ENCODE assay signal across 1 cellular context in the genomic region with DNA sequence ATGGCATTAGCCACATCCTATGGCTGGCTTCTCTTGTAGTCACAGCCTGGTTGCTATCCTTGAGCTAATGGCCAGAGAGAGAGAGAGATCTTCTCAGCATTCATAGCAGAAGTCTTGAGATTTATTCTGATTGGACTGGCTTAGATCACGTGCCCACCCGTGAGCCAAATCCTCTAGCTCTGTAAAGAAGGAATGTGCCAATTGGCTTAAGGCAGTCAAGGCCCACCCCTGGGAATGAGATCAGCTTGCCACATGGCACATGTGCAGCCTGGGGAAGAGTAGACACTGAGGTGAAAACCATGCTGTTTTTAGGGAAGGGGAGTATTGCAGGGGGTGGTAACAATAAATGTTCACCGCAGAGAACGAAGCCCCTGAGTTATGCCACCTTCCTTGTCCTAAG.
TF ChIP-seq lines count a peak whose summit lies in the region.

No MANE protein-coding gene starts in this region.

TF ChIP-seq in K562, 482 proteins besides CTCF, POLR2A, EP300 and RAD21 (continued from another document):
- TF ChIP-seq, protein P1, sequence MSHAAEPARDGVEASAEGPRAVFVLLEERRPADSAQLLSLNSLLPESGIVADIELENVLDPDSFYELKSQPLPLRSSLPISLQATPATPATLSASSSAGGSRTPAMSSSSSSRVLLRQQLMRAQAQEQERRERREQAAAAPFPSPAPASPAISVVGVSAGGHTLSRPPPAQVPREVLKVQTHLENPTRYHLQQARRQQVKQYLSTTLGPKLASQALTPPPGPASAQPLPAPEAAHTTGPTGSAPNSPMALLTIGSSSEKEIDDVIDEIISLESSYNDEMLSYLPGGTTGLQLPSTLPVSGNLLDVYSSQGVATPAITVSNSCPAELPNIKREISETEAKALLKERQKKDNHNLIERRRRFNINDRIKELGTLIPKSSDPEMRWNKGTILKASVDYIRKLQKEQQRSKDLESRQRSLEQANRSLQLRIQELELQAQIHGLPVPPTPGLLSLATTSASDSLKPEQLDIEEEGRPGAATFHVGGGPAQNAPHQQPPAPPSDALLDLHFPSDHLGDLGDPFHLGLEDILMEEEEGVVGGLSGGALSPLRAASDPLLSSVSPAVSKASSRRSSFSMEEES (CRISPR knock-in tag; IDR thresholded peaks at IDR 0.05), result peak; percentile 22; the same call in 1 of the 2 replicates
- TF ChIP-seq, protein P2, sequence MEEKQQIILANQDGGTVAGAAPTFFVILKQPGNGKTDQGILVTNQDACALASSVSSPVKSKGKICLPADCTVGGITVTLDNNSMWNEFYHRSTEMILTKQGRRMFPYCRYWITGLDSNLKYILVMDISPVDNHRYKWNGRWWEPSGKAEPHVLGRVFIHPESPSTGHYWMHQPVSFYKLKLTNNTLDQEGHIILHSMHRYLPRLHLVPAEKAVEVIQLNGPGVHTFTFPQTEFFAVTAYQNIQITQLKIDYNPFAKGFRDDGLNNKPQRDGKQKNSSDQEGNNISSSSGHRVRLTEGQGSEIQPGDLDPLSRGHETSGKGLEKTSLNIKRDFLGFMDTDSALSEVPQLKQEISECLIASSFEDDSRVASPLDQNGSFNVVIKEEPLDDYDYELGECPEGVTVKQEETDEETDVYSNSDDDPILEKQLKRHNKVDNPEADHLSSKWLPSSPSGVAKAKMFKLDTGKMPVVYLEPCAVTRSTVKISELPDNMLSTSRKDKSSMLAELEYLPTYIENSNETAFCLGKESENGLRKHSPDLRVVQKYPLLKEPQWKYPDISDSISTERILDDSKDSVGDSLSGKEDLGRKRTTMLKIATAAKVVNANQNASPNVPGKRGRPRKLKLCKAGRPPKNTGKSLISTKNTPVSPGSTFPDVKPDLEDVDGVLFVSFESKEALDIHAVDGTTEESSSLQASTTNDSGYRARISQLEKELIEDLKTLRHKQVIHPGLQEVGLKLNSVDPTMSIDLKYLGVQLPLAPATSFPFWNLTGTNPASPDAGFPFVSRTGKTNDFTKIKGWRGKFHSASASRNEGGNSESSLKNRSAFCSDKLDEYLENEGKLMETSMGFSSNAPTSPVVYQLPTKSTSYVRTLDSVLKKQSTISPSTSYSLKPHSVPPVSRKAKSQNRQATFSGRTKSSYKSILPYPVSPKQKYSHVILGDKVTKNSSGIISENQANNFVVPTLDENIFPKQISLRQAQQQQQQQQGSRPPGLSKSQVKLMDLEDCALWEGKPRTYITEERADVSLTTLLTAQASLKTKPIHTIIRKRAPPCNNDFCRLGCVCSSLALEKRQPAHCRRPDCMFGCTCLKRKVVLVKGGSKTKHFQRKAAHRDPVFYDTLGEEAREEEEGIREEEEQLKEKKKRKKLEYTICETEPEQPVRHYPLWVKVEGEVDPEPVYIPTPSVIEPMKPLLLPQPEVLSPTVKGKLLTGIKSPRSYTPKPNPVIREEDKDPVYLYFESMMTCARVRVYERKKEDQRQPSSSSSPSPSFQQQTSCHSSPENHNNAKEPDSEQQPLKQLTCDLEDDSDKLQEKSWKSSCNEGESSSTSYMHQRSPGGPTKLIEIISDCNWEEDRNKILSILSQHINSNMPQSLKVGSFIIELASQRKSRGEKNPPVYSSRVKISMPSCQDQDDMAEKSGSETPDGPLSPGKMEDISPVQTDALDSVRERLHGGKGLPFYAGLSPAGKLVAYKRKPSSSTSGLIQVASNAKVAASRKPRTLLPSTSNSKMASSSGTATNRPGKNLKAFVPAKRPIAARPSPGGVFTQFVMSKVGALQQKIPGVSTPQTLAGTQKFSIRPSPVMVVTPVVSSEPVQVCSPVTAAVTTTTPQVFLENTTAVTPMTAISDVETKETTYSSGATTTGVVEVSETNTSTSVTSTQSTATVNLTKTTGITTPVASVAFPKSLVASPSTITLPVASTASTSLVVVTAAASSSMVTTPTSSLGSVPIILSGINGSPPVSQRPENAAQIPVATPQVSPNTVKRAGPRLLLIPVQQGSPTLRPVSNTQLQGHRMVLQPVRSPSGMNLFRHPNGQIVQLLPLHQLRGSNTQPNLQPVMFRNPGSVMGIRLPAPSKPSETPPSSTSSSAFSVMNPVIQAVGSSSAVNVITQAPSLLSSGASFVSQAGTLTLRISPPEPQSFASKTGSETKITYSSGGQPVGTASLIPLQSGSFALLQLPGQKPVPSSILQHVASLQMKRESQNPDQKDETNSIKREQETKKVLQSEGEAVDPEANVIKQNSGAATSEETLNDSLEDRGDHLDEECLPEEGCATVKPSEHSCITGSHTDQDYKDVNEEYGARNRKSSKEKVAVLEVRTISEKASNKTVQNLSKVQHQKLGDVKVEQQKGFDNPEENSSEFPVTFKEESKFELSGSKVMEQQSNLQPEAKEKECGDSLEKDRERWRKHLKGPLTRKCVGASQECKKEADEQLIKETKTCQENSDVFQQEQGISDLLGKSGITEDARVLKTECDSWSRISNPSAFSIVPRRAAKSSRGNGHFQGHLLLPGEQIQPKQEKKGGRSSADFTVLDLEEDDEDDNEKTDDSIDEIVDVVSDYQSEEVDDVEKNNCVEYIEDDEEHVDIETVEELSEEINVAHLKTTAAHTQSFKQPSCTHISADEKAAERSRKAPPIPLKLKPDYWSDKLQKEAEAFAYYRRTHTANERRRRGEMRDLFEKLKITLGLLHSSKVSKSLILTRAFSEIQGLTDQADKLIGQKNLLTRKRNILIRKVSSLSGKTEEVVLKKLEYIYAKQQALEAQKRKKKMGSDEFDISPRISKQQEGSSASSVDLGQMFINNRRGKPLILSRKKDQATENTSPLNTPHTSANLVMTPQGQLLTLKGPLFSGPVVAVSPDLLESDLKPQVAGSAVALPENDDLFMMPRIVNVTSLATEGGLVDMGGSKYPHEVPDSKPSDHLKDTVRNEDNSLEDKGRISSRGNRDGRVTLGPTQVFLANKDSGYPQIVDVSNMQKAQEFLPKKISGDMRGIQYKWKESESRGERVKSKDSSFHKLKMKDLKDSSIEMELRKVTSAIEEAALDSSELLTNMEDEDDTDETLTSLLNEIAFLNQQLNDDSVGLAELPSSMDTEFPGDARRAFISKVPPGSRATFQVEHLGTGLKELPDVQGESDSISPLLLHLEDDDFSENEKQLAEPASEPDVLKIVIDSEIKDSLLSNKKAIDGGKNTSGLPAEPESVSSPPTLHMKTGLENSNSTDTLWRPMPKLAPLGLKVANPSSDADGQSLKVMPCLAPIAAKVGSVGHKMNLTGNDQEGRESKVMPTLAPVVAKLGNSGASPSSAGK (IDR thresholded peaks at IDR 0.05), result peak; percentile 32; the same call in 1 of the 2 replicates
- TF ChIP-seq CBFA2T2 (conservative IDR thresholded peaks at IDR 0.05) (0 out of 2 replicates have a peak, but pooled peaks have one; percentile 13), L3MBTL2 (IDR thresholded peaks at IDR 0.05) (peak; percentile 49; the same call in 1 of the 2 replicates), NFYB (IDR thresholded peaks at IDR 0.05; ENCODE audit: extremely low read depth, insufficient read length) (peak; percentile 26), RAD51 (IDR thresholded peaks at IDR 0.05; ENCODE audit: borderline replicate concordance, low read depth) (peak; percentile 65; the same call in 1 of the 2 replicates), U2AF1 (optimal IDR thresholded peaks at IDR 0.05; ENCODE audit: low read depth, low read length) (no peak), CREBBP (IDR thresholded peaks at IDR 0.05; ENCODE audit: low read depth, low read length) (no peak)
- TF ChIP-seq, protein P3, sequence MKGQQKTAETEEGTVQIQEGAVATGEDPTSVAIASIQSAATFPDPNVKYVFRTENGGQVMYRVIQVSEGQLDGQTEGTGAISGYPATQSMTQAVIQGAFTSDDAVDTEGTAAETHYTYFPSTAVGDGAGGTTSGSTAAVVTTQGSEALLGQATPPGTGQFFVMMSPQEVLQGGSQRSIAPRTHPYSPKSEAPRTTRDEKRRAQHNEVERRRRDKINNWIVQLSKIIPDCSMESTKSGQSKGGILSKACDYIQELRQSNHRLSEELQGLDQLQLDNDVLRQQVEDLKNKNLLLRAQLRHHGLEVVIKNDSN (CRISPR knock-in tag; IDR thresholded peaks at IDR 0.05), result peak; percentile 79
- TF ChIP-seq, protein P4, sequence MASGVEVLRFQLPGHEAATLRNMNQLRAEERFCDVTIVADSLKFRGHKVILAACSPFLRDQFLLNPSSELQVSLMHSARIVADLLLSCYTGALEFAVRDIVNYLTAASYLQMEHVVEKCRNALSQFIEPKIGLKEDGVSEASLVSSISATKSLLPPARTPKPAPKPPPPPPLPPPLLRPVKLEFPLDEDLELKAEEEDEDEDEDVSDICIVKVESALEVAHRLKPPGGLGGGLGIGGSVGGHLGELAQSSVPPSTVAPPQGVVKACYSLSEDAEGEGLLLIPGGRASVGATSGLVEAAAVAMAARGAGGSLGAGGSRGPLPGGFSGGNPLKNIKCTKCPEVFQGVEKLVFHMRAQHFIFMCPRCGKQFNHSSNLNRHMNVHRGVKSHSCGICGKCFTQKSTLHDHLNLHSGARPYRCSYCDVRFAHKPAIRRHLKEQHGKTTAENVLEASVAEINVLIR (CRISPR knock-in tag; IDR thresholded peaks at IDR 0.05), result no peak
- TF ChIP-seq, protein P5, sequence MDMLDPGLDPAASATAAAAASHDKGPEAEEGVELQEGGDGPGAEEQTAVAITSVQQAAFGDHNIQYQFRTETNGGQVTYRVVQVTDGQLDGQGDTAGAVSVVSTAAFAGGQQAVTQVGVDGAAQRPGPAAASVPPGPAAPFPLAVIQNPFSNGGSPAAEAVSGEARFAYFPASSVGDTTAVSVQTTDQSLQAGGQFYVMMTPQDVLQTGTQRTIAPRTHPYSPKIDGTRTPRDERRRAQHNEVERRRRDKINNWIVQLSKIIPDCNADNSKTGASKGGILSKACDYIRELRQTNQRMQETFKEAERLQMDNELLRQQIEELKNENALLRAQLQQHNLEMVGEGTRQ (CRISPR knock-in tag; IDR thresholded peaks at IDR 0.05), result peak; percentile 80
- TF ChIP-seq, protein P6, sequence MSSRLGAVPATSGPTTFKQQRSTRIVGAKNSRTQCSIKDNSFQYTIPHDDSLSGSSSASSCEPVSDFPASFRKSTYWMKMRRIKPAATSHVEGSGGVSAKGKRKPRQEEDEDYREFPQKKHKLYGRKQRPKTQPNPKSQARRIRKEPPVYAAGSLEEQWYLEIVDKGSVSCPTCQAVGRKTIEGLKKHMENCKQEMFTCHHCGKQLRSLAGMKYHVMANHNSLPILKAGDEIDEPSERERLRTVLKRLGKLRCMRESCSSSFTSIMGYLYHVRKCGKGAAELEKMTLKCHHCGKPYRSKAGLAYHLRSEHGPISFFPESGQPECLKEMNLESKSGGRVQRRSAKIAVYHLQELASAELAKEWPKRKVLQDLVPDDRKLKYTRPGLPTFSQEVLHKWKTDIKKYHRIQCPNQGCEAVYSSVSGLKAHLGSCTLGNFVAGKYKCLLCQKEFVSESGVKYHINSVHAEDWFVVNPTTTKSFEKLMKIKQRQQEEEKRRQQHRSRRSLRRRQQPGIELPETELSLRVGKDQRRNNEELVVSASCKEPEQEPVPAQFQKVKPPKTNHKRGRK (tag; IDR thresholded peaks at IDR 0.05), result no peak
- TF ChIP-seq, protein P7, sequence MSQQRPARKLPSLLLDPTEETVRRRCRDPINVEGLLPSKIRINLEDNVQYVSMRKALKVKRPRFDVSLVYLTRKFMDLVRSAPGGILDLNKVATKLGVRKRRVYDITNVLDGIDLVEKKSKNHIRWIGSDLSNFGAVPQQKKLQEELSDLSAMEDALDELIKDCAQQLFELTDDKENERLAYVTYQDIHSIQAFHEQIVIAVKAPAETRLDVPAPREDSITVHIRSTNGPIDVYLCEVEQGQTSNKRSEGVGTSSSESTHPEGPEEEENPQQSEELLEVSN (IDR thresholded peaks at IDR 0.05; ENCODE audit: borderline replicate concordance in 1 of 2, extremely low read depth in 1 of 2, insufficient read depth in 1 of 2, insufficient read length in 1 of 2, low read depth in 1 of 2, low read length in 1 of 2, poor library complexity in 1 of 2, severe bottlenecking in 1 of 2), result peak in 1 of 2 experiments; percentile 16
- TF ChIP-seq, protein P8, sequence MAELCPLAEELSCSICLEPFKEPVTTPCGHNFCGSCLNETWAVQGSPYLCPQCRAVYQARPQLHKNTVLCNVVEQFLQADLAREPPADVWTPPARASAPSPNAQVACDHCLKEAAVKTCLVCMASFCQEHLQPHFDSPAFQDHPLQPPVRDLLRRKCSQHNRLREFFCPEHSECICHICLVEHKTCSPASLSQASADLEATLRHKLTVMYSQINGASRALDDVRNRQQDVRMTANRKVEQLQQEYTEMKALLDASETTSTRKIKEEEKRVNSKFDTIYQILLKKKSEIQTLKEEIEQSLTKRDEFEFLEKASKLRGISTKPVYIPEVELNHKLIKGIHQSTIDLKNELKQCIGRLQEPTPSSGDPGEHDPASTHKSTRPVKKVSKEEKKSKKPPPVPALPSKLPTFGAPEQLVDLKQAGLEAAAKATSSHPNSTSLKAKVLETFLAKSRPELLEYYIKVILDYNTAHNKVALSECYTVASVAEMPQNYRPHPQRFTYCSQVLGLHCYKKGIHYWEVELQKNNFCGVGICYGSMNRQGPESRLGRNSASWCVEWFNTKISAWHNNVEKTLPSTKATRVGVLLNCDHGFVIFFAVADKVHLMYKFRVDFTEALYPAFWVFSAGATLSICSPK (IDR thresholded peaks at IDR 0.05; ENCODE audit: borderline replicate concordance), result no peak
